17 cellular contexts compared by ENCODE assay signal in the genomic region with DNA sequence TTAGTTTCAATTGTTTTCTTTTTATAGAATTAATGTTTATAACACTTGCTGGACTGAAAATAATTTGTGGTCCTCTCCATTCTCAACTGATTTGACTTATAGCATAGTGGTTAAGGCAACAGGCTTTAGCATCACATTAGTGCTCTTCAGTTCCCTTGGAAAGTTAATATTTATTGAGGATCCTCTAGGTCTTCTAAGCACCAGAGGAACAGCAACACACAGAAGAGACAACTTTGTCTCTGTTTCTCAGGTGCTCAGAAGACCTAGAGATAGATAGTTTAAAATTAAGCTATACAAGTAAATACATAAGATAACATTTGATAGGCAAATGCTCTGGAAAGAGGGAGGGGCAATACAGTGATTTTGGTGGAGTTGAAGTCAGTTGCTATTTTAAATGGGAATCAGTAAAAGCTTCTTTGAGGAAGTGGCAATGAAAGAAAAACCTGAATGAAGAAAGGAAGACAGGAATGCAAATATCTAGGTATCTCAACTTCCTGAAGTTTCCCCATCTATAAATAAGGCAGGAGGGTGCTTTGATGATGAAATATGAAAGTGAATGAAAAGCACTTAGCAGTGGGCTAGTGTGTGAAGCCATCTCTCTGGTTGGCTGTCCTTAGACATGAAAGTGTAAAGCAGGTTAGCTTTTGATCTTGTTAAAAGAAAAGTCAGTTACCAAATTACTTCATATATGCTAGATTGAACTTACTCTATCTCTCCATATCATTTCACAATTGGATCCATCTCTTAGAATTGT. TPM values are rescaled to one million over a fixed set of nuclear protein-coding genes. Genes with fewer than 3 reads are reported as not detected.
DNase-seq lines count a peak whose midpoint lies in the region; ATAC-seq lines count a peak whose summit lies in the region.
"Had no signal": no experiment of that assay in that cellular context is flagged by ENCODE, and none has a peak within 500 bp of the region (broad histone marks: within the 10 kb centered on the region; RNA-seq: fewer than 3 reads in every experiment).

No MANE protein-coding gene starts in this region.

- no peaks in the 10 kb centered on the region for H3K9me3 Mint-ChIP-seq in stimulated activated naive CD8-positive, alpha-beta T cell treated with anti-CD3 and anti-CD28 coated beads, Interleukin-15, amount 100 ng/mL, for 72 hours
- H3K9me3 Mint-ChIP-seq: activated CD4-positive, alpha-beta T cell treated with anti-CD3 and anti-CD28 coated beads, Interleukin-2, amount 10 ng/mL, durations not matched to agents 7 days and 5 days had no signal

- H3K36me3 ChIP-seq in aorta (ENCODE audit: control insufficient read depth in 1 of 2, insufficient read depth in 2 of 2, low read length in 1 of 2): no peaks in the 10 kb centered on the region
- H3K36me3 ChIP-seq: lower lobe of right lung had no signal

- peak overlapping the region in 1 of 2 donors; percentile 8 for H3K4me3 Mint-ChIP-seq in stimulated activated naive CD8-positive, alpha-beta T cell treated with anti-CD3 and anti-CD28 coated beads, Interleukin-15, amount 100 ng/mL, for 72 hours
- H3K4me3 Mint-ChIP-seq: activated CD4-positive, alpha-beta T cell treated with anti-CD3 and anti-CD28 coated beads, Interleukin-2, amount 10 ng/mL, durations not matched to agents 7 days and 5 days; activated naive CD4-positive, alpha-beta T cell treated with anti-CD3 and anti-CD28 coated beads, Interleukin-2, amount 50 U/mL, for 24 hours had no signal

- no peak overlapping the region for H3K27ac Mint-ChIP-seq in stimulated activated naive CD8-positive, alpha-beta T cell treated with anti-CD3 and anti-CD28 coated beads, Interleukin-15, amount 100 ng/mL, for 72 hours
- H3K27ac Mint-ChIP-seq: activated CD4-positive, alpha-beta T cell treated with anti-CD3 and anti-CD28 coated beads, Interleukin-2, amount 10 ng/mL, durations not matched to agents 7 days and 5 days; activated naive CD4-positive, alpha-beta T cell treated with anti-CD3 and anti-CD28 coated beads, Interleukin-2, amount 50 U/mL, for 24 hours had no signal

- DNase-seq in stimulated activated naive CD8-positive, alpha-beta T cell treated with anti-CD3 and anti-CD28 coated beads, Interleukin-15, amount 100 ng/mL, for 72 hours: no peak
- no peak for DNase-seq in stimulated activated naive CD8-positive, alpha-beta T cell treated with anti-CD3 and anti-CD28 coated beads, Interleukin-15, Interleukin-2, amounts not matched to agents 100 U/mL and 50 U/mL, for 24 hours
- no peak for DNase-seq in aorta
- no peak for DNase-seq in hepatic stellate cell (ENCODE audit: low spot score)
- DNase-seq in activated naive CD4-positive, alpha-beta T cell treated with anti-CD3 and anti-CD28 coated beads, Interleukin-2, amount 50 U/mL, for 16 hours: no peak
- DNase-seq in NOMO-1 treated with DMSO at 0.1 percent for 48 hours (lab: John Stamatoyannopoulos, UW; ENCODE audit: unreplicated experiment): no peak
- DNase-seq: activated CD4-positive, alpha-beta T cell treated with anti-CD3 and anti-CD28 coated beads, Interleukin-2, amount 10 ng/mL, durations not matched to agents 7 days and 5 days; H7; lower lobe of right lung had no signal

- H3K27me3 ChIP-seq in aorta (ENCODE audit: control insufficient read depth in 1 of 2, insufficient read depth in 2 of 2, low read length in 1 of 2): no peaks in the 10 kb centered on the region

- H3K27me3 Mint-ChIP-seq in stimulated activated naive CD8-positive, alpha-beta T cell treated with anti-CD3 and anti-CD28 coated beads, Interleukin-15, amount 100 ng/mL, for 72 hours: peaks cover 50% of the 10 kb centered on the region

- no peaks in the 10 kb centered on the region for H3K4me1 ChIP-seq in aorta (ENCODE audit: control insufficient read depth in 1 of 2, insufficient read depth in 2 of 2, low read length in 2 of 2)
- H3K4me1 ChIP-seq: A549, lower lobe of right lung had no signal

- H3K4me1 Mint-ChIP-seq in stimulated activated naive CD8-positive, alpha-beta T cell treated with anti-CD3 and anti-CD28 coated beads, Interleukin-15, amount 100 ng/mL, for 72 hours: peaks cover 12% of the 10 kb centered on the region

- intact Hi-C loops in aorta (cut with DNase I): no loop called here

- H3K27ac ChIP-seq in aorta (ENCODE audit: low read depth in 1 of 2, low read length in 2 of 2): no peak overlapping the region
- H3K27ac ChIP-seq: A549, lower lobe of right lung, SK-N-MC had no signal

- peak; percentile 71 for ATAC-seq in stimulated activated naive CD8-positive, alpha-beta T cell treated with anti-CD3 and anti-CD28 coated beads, Interleukin-15, amount 100 ng/mL, for 72 hours
- no peak for ATAC-seq in stimulated activated naive CD8-positive, alpha-beta T cell treated with anti-CD3 and anti-CD28 coated beads, Interleukin-15, Interleukin-2, amounts not matched to agents 100 U/mL and 50 U/mL, for 24 hours
- ATAC-seq in GM21786 (IDR thresholded peaks at IDR 0.05; ENCODE audit: unreplicated experiment) (peak; percentile 89), HG03159 (IDR thresholded peaks at IDR 0.05; ENCODE audit: unreplicated experiment) (peak; percentile 57), aorta (ENCODE audit: low FRiP score) (no peak)
- ATAC-seq: A549, lower lobe of right lung had no signal

- no peak overlapping the region for H3K4me3 ChIP-seq in aorta (ENCODE audit: low read length in 2 of 2)
- H3K4me3 ChIP-seq: A549, lower lobe of right lung, SK-N-MC had no signal

- H3K9me3 ChIP-seq in aorta (ENCODE audit: control insufficient read depth, low read length): peaks cover 1% of the 10 kb centered on the region
- H3K9me3 ChIP-seq: A549, lower lobe of right lung had no signal

RNA-seq across cellular contexts. Expression of a gene that starts 7.9 kb away (rescaled TPM):
- total RNA-seq in aorta: not detected
- 1 to 10 TPM in 1 of 2 donors, not detected in 1; 1.5 TPM for polyA plus RNA-seq in aorta
- total RNA-seq: activated CD4-positive, alpha-beta T cell treated with anti-CD3 and anti-CD28 coated beads, Interleukin-2, amount 10 ng/mL, durations not matched to agents 7 days and 5 days; dermis blood vessel endothelial cell; glomerular endothelial cell; H7; lower lobe of right lung; posterior vena cava had no signal
- polyA plus RNA-seq: A549 had no signal

RNA-seq across cellular contexts. Expression of a gene that starts 15.5 kb away (rescaled TPM):
- total RNA-seq in aorta: not detected
- polyA plus RNA-seq in aorta: under 1 TPM; 0.13 to 0.38 TPM
- total RNA-seq: activated CD4-positive, alpha-beta T cell treated with anti-CD3 and anti-CD28 coated beads, Interleukin-2, amount 10 ng/mL, durations not matched to agents 7 days and 5 days; dermis blood vessel endothelial cell; glomerular endothelial cell; posterior vena cava had no signal

Comparison
In these comparisons a context has a peak if more than half of its experiments do, and no peak if none do; other contexts are left out.
1. ATAC-seq: peak in stimulated activated naive CD8-positive, alpha-beta T cell treated with anti-CD3 and anti-CD28 coated beads, Interleukin-15, amount 100 ng/mL, for 72 hours (single experiment), GM21786 (single experiment) and HG03159 (single experiment); none in stimulated activated naive CD8-positive, alpha-beta T cell treated with anti-CD3 and anti-CD28 coated beads, Interleukin-15, Interleukin-2, amounts not matched to agents 100 U/mL and 50 U/mL, for 24 hours (single experiment) and aorta (single experiment).